Comparison of ENCODE assay signal across 12 cellular contexts in genomic region chr20:40980106-40980827, GRCh38. TPM values are rescaled to one million over a fixed set of nuclear protein-coding genes. Genes with fewer than 3 reads are reported as not detected.
A peak's percentile ranks its signal among the peaks of the same experiment; 100 is the strongest.
DNase-seq lines count a peak whose midpoint lies in the region; ATAC-seq and TF ChIP-seq lines count a peak whose summit lies in the region.
"Had no signal": no experiment of that assay in that cellular context is flagged by ENCODE, and none has a peak within 500 bp of the region (broad histone marks: within the 10 kb centered on the region; RNA-seq: fewer than 3 reads in every experiment).

No MANE protein-coding gene starts in this region.

- H3K9me3 ChIP-seq in lung (ENCODE audit: control insufficient read depth in 2 of 2, insufficient read depth in 1 of 2, low read length in 1 of 2) = peaks cover 2 to 4% of the 10 kb centered on the region in 2 donors
- H3K9me3 ChIP-seq in right cardiac atrium (ENCODE audit: control insufficient read depth, low read length) = no peaks in the 10 kb centered on the region

- H3K4me1 ChIP-seq in lung (ENCODE audit: control insufficient read depth in 2 of 2, insufficient read depth in 2 of 2, low read length in 2 of 2) (no peaks in the 10 kb centered on the region), right cardiac atrium (ENCODE audit: control insufficient read depth, insufficient read depth, low read length) (no peaks in the 10 kb centered on the region)

- TF ChIP-seq CTCF in lung (IDR thresholded peaks at IDR 0.05; ENCODE audit: control extremely low read depth, extremely low read depth) = no peak

- ATAC-seq in GM18867 (IDR thresholded peaks at IDR 0.05; ENCODE audit: unreplicated experiment) = peak; percentile 56
- ATAC-seq in GM21717 (IDR thresholded peaks at IDR 0.05; ENCODE audit: unreplicated experiment) = peak; percentile 58
- ATAC-seq in lung (ENCODE audit: insufficient read depth, low FRiP score) = no peak
- ATAC-seq in right cardiac atrium = no peak
- no peak for ATAC-seq in HG02840 (IDR thresholded peaks at IDR 0.05; ENCODE audit: low FRiP score, unreplicated experiment)

- WGBS in lung, 2 donors = 87 to 94% methylated on average over 4 of the region's 4 CpGs
- WGBS in right cardiac atrium = 92% methylated on average over 4 of the region's 4 CpGs

- H3K36me3 ChIP-seq in lung (ENCODE audit: control insufficient read depth in 2 of 2, insufficient read depth in 2 of 2, low read length in 2 of 2) = no peaks in the 10 kb centered on the region

- no peak overlapping the region for H3K4me3 ChIP-seq in lung
- H3K4me3 ChIP-seq in right cardiac atrium (ENCODE audit: low read length) = no peak overlapping the region

- H3K27ac ChIP-seq in lung (ENCODE audit: low read depth in 1 of 2, low read length in 1 of 2) = no peak overlapping the region
- H3K27ac ChIP-seq in right cardiac atrium (ENCODE audit: low read length) = no peak overlapping the region

- DNase-seq in MV-4-11 (lab: John Stamatoyannopoulos, UW) = peak; percentile 73
- DNase-seq in lung (ENCODE audit: low spot score) = peak; percentile 7
- no peak for DNase-seq in right cardiac atrium
- no peak for DNase-seq in cortex of kidney (lab: John Stamatoyannopoulos, UW)
- no peak for DNase-seq in NCI-H1048 (lab: John Stamatoyannopoulos, UW)
- DNase-seq: GOT3; NCI-H1105; RPMI8226; stimulated activated CD4-positive, alpha-beta T cell treated with anti-CD3 and anti-CD28 coated beads, Interleukin-12 subunit alpha, Interleukin-12 subunit beta, amount 100 ng/mL, for 4 hours had no signal

- no peaks in the 10 kb centered on the region for H3K27me3 ChIP-seq in lung (ENCODE audit: control insufficient read depth, insufficient read depth)
- no peaks in the 10 kb centered on the region for H3K27me3 ChIP-seq in right cardiac atrium (ENCODE audit: control insufficient read depth, insufficient read depth)

- intact Hi-C loops in right cardiac atrium (cut with DNase I) = no loop called here

RNA-seq across cellular contexts. Expression of gene TOP1, which starts 48.4 kb away (rescaled TPM):
- total RNA-seq in lung (10 to 100 TPM; 52.7 to 62.7 TPM), right cardiac atrium (10 to 100 TPM; 24.6 to 30.7 (median 28.8) TPM)
- polyA plus RNA-seq in lung (10 to 100 TPM; 39.7 to 50.6 TPM), right cardiac atrium (16.7 TPM)

Comparison
In these comparisons a context has a peak if more than half of its experiments do, and no peak if none do; other contexts are left out.
1. ATAC-seq: peak in GM18867 (single experiment) and GM21717 (single experiment); none in lung (single experiment), right cardiac atrium (0 of 2) and HG02840 (single experiment).
2. DNase-seq: peak in MV-4-11 (single experiment) and lung (single experiment); none in right cardiac atrium (0 of 3), cortex of kidney (single experiment) and NCI-H1048 (single experiment).